ENCODE assay signal across 19 cellular contexts in genomic region chr2:235191486-235191885, GRCh38.
"Had no signal": no experiment of that assay in that cellular context is flagged by ENCODE, and none has a peak within 500 bp of the region (broad histone marks: within the 10 kb centered on the region; RNA-seq: fewer than 3 reads in every experiment).

No MANE protein-coding gene starts in this region.

- H3K36me3 Mint-ChIP-seq: activated naive CD4-positive, alpha-beta T cell treated with anti-CD3 and anti-CD28 coated beads, Interleukin-2, amount 50 U/mL, for 24 hours; natural killer cell; stimulated activated naive B cell treated with anti-CD40 and anti-IgM and Interleukin-4, amounts not matched to agents 10 μg/mL and 1 μg/mL and 100 μg/mL, for 72 hours had no signal

- H3K9me3 ChIP-seq: breast epithelium, colonic mucosa, esophagus squamous epithelium, left lung, sigmoid colon, transverse colon had no signal

- DNase-seq: activated CD4-positive, alpha-beta T cell treated with anti-CD3 and anti-CD28 coated beads, Interleukin-2, amount 50 U/mL, for 1 hour; activated CD4-positive, CD25-positive, alpha-beta regulatory T cell treated with anti-CD3 and anti-CD28 coated beads, Interleukin-2, amount 50 U/mL, for 72 hours; activated gamma-delta T cell treated with Interleukin-2 at 50 U/mL for 16 hours; activated T-cell treated with anti-CD3 and anti-CD28 coated beads, Interleukin-2, amount 50 U/mL, for 1 hour; colonic mucosa; esophagus squamous epithelium; left lung; midbrain; natural killer cell; sigmoid colon; stimulated activated CD4-positive, alpha-beta T cell treated with anti-CD3 and anti-CD28 coated beads, Interleukin-2, amount 100 ng/mL, for 48 hours; stimulated activated CD8-positive, alpha-beta memory T cell treated with anti-CD3 and anti-CD28 coated beads, Interleukin-4, amount 100 ng/mL, for 48 hours; stimulated activated naive B cell treated with anti-CD40 and anti-IgM and Interleukin-4, amounts not matched to agents 10 μg/mL and 1 μg/mL and 100 μg/mL, for 72 hours; T-helper 1 cell; transverse colon; WERI-Rb-1 had no signal

- H3K4me3 Mint-ChIP-seq: activated naive CD4-positive, alpha-beta T cell treated with anti-CD3 and anti-CD28 coated beads, Interleukin-2, amount 50 U/mL, for 24 hours; central memory CD8-positive, alpha-beta T cell; natural killer cell; stimulated activated naive B cell treated with anti-CD40 and anti-IgM and Interleukin-4, amounts not matched to agents 10 μg/mL and 1 μg/mL and 100 μg/mL, for 72 hours had no signal

- H3K4me1 Mint-ChIP-seq: activated naive CD4-positive, alpha-beta T cell treated with anti-CD3 and anti-CD28 coated beads, Interleukin-2, amount 50 U/mL, for 24 hours; central memory CD8-positive, alpha-beta T cell; natural killer cell; stimulated activated naive B cell treated with anti-CD40 and anti-IgM and Interleukin-4, amounts not matched to agents 10 μg/mL and 1 μg/mL and 100 μg/mL, for 72 hours had no signal

- ATAC-seq: left lung; natural killer cell; stimulated activated naive B cell treated with anti-CD40 and anti-IgM and Interleukin-4, amounts not matched to agents 10 μg/mL and 1 μg/mL and 100 μg/mL, for 72 hours had no signal

- H3K27ac Mint-ChIP-seq: activated naive CD4-positive, alpha-beta T cell treated with anti-CD3 and anti-CD28 coated beads, Interleukin-2, amount 50 U/mL, for 24 hours; natural killer cell; stimulated activated naive B cell treated with anti-CD40 and anti-IgM and Interleukin-4, amounts not matched to agents 10 μg/mL and 1 μg/mL and 100 μg/mL, for 72 hours had no signal

- H3K36me3 ChIP-seq: breast epithelium, colonic mucosa, esophagus squamous epithelium, left lung, sigmoid colon, transverse colon, WERI-Rb-1 had no signal

- H3K9me3 Mint-ChIP-seq: activated naive CD4-positive, alpha-beta T cell treated with anti-CD3 and anti-CD28 coated beads, Interleukin-2, amount 50 U/mL, for 24 hours; central memory CD8-positive, alpha-beta T cell; natural killer cell had no signal

- H3K27ac ChIP-seq: breast epithelium, colonic mucosa, esophagus squamous epithelium, left lung, sigmoid colon, transverse colon, WERI-Rb-1 had no signal

- H3K4me3 ChIP-seq: colonic mucosa, left lung, transverse colon had no signal
